In the genomic region with DNA sequence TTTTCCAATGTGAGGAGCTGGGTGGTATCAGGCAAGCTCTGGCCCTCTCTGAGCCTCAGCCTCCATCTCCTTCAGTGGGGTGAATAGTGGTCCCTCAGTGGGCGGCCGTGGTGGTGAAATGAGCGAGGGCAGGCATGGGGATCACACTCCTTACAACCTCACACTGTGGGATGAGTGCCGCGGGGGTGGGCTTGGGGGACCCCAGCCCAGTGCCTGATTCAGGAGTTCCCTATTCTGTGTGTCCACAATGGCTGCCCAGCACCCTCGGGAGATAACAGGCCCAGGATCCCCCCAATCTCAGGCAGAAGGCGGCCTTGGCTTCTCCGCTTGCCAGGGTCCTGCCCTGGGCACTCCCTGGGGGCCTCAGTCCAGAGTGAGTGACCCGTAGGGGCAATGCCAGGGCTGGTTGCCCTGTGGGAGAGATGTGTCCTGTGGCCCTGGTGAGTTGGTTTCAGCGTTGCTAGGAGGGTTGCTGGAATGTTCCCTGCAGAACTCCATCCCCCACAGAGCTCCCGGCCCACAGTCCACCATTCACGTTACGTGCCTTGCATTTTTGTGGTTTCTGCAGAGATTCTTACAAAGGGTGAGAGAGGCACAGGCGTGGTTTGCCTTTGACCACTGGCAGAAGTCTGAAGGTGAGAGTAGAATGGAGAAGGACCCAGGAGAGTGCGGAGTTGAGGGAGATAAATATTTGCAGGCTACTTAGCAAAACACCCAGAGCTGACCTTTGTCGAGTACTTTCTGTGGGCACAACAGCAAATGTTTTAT, we compare ENCODE assay signal across 12 cellular contexts. TPM values are rescaled to one million over a fixed set of nuclear protein-coding genes. Genes with fewer than 3 reads are reported as not detected.
DNase-seq lines count a peak whose midpoint lies in the region; ATAC-seq, FAIRE-seq and TF ChIP-seq lines count a peak whose summit lies in the region.
"Had no signal": no experiment of that assay in that cellular context is flagged by ENCODE, and none has a peak within 500 bp of the region (broad histone marks: within the 10 kb centered on the region; RNA-seq: fewer than 3 reads in every experiment).

No MANE protein-coding gene starts in this region.

- no peak for TF ChIP-seq POLR2A in GM12891 (IDR thresholded peaks at IDR 0.05; ENCODE audit: low read depth, low read length)

- TF ChIP-seq CTCF in mucosa of descending colon (IDR thresholded peaks at IDR 0.05) (no peak), WERI-Rb-1 (IDR thresholded peaks at IDR 0.05; ENCODE audit: low read depth, low read length) (no peak)

- H3K27ac ChIP-seq in cingulate gyrus (ENCODE audit: low read depth, low read length) (peak overlapping the region; percentile 47), WERI-Rb-1 (no peak overlapping the region)

- H3K4me3 ChIP-seq in mucosa of descending colon (no peak overlapping the region), WERI-Rb-1 (ENCODE audit: low read depth, low read length) (no peak overlapping the region)

- H3K36me3 ChIP-seq in mucosa of descending colon (ENCODE audit: low read depth) (no peaks in the 10 kb centered on the region), WERI-Rb-1 (no peaks in the 10 kb centered on the region)

- peaks cover 51% of the 10 kb centered on the region for H3K4me1 ChIP-seq in mucosa of descending colon (ENCODE audit: low read depth)

- H3K27me3 ChIP-seq in WERI-Rb-1 (ENCODE audit: insufficient read depth, low read depth, severe bottlenecking) = no peaks in the 10 kb centered on the region

- H3K9me3 ChIP-seq in mucosa of descending colon (no peaks in the 10 kb centered on the region), WERI-Rb-1 (ENCODE audit: severe bottlenecking) (no peaks in the 10 kb centered on the region)

- FAIRE-seq in GM12891 (lab: Jason Lieb, UNC) = no peak
- FAIRE-seq: endometrium had no signal

- intact Hi-C loops in mucosa of descending colon (cut with DNase I, micrococcal nuclease) = no loop called here

- DNase-seq in AG08395 (ENCODE audit: low spot score) (peak; percentile 94), LoVo (ENCODE audit: low spot score) (peak; percentile 91), mucosa of descending colon (peak in 2 of 3 donors; percentile 38 to 53), GM12891 (ENCODE audit: insufficient read length, low spot score) (no peak), WERI-Rb-1 (no peak), NCI-H1092 (lab: John Stamatoyannopoulos, UW) (no peak)
- DNase-seq: activated CD4-positive, alpha-beta T cell treated with anti-CD3 and anti-CD28 coated beads, Interleukin-2, amount 10 ng/mL, durations not matched to agents 24 days and 14 days; NCI-H1048; stimulated activated CD4-positive, alpha-beta T cell treated with anti-CD3 and anti-CD28 coated beads, Interleukin-1b, Interleukin-23, amount 100 ng/mL, for 48 hours had no signal

- ATAC-seq in mucosa of descending colon (no peak), HG03095 (IDR thresholded peaks at IDR 0.05; ENCODE audit: unreplicated experiment) (no peak)

TF ChIP-seq in GM12891, 5 proteins besides CTCF, POLR2A, EP300 and RAD21:
- TF ChIP-seq POLR2AphosphoS5 (IDR thresholded peaks at IDR 0.05; ENCODE audit: low read depth, low read length) (no peak), SPI1 (IDR thresholded peaks at IDR 0.05; ENCODE audit: low read depth, low read length) (no peak), POU2F2 (IDR thresholded peaks at IDR 0.05; ENCODE audit: low read depth, low read length) (no peak), TAF1 (IDR thresholded peaks at IDR 0.05; ENCODE audit: low read depth, low read length) (no peak), PAX5 (IDR thresholded peaks at IDR 0.05; ENCODE audit: insufficient read depth, low read length, severe bottlenecking) (no peak)

RNA-seq across cellular contexts. Expression of a gene that starts 2.9 kb away (rescaled TPM):
- total RNA-seq in mucosa of descending colon = 10 to 100 TPM in 2 of 3 donors, 1 to 10 TPM in 1; 8.6 to 18.9 (median 11.5) TPM
- polyA plus RNA-seq in GM12891 (2012; ENCODE audit: low read depth, missing spikeins) = 0.06 TPM
- total RNA-seq: activated CD4-positive, alpha-beta T cell treated with anti-CD3 and anti-CD28 coated beads, Interleukin-2, amount 10 ng/mL, durations not matched to agents 24 days and 14 days had no signal

RNA-seq across cellular contexts. Expression of a gene that starts 9.1 kb away (rescaled TPM):
- total RNA-seq in mucosa of descending colon = 10 to 100 TPM; 30.1 to 47.5 (median 46.8) TPM
- 34.5 TPM for polyA plus RNA-seq in GM12891 (2012; ENCODE audit: low read depth, missing spikeins)

RNA-seq across cellular contexts. Expression of a gene that starts 17.5 kb away (rescaled TPM):
- 100 to 1,000 TPM; 148 to 165 (median 162) TPM for total RNA-seq in mucosa of descending colon
- 127 TPM for polyA plus RNA-seq in GM12891 (2012; ENCODE audit: low read depth, missing spikeins)

RNA-seq across cellular contexts. Expression of a gene that starts 25.8 kb away (rescaled TPM):
- total RNA-seq in mucosa of descending colon = 100 to 1,000 TPM; 155 to 189 (median 166) TPM
- 85.7 TPM for polyA plus RNA-seq in GM12891 (2012; ENCODE audit: low read depth, missing spikeins)

Comparison
In these comparisons a context has a peak if more than half of its experiments do, and no peak if none do; other contexts are left out.
1. DNase-seq: peak in AG08395 (single experiment), LoVo (single experiment) and mucosa of descending colon (2 of 3); none in GM12891 (single experiment), WERI-Rb-1 (single experiment) and NCI-H1092 (single experiment).